8 cellular contexts compared by ENCODE assay signal in genomic region chr20:45857836-45858250, GRCh38. TPM values are rescaled to one million over a fixed set of nuclear protein-coding genes. Genes with fewer than 3 reads are reported as not detected.
DNase-seq lines count a peak whose midpoint lies in the region; ATAC-seq and TF ChIP-seq lines count a peak whose summit lies in the region.

No MANE protein-coding gene starts in this region.

- H3K36me3 ChIP-seq in mucosa of rectum (ENCODE audit: control insufficient read depth in 2 of 2, insufficient read depth in 2 of 2, low read length in 2 of 2): peaks cover 2 to 11% of the 10 kb centered on the region in 2 donors

- peak overlapping the region; percentile 95 to 96 for H3K4me3 ChIP-seq in mucosa of rectum (ENCODE audit: low read length in 2 of 2)

- POLR2A ChIA-PET in HEK293T (lab: Yijun Ruan, JAX): interaction anchor here (0.9 to 2.9 kb wide), 7 partner anchors 21 to 77 kb away, joined by 3 to 9 read pairs (median 6); partner anchors contain the start of genes PCIF1, SNX21 and ZSWIM1

- no peak for TF ChIP-seq CTCF in chondrocyte (IDR thresholded peaks at IDR 0.05)

- CTCF ChIA-PET in HEK293T (lab: Yijun Ruan, JAX): no interaction called here

- H3K4me1 ChIP-seq in mucosa of rectum (ENCODE audit: control insufficient read depth in 2 of 2, insufficient read depth in 2 of 2, low read length in 2 of 2): peaks cover 23 to 29% of the 10 kb centered on the region in 2 donors

- no peaks in the 10 kb centered on the region for H3K9me3 ChIP-seq in mucosa of rectum (ENCODE audit: control insufficient read depth in 2 of 2, low read length in 2 of 2)

- no peaks in the 10 kb centered on the region for H3K9me3 Mint-ChIP-seq in chondrocyte (ENCODE audit: low read depth)

- no peaks in the 10 kb centered on the region for H3K27me3 Mint-ChIP-seq in chondrocyte (ENCODE audit: low read depth)

- no peak for ATAC-seq in GM18873 (IDR thresholded peaks at IDR 0.05; ENCODE audit: low FRiP score, unreplicated experiment)

- peak overlapping the region; percentile 89 for H3K27ac Mint-ChIP-seq in chondrocyte (ENCODE audit: unreplicated experiment)

- peak overlapping the region; percentile 75 to 83 for H3K9ac ChIP-seq in mucosa of rectum (ENCODE audit: low read depth in 1 of 2, low read length in 2 of 2)

- H3K36me3 Mint-ChIP-seq in chondrocyte (ENCODE audit: low read depth): peaks cover 3% of the 10 kb centered on the region

- peaks cover 45% of the 10 kb centered on the region for H3K4me1 Mint-ChIP-seq in chondrocyte (ENCODE audit: low read depth)

- no peaks in the 10 kb centered on the region for H3K27me3 ChIP-seq in mucosa of rectum (ENCODE audit: control insufficient read depth in 2 of 2, insufficient read depth in 2 of 2, low read length in 2 of 2)

- H3K27ac ChIP-seq in mucosa of rectum (ENCODE audit: low read depth in 2 of 2, low read length in 2 of 2): peak overlapping the region; percentile 83 to 91

- peak overlapping the region; percentile 91 for H3K4me3 Mint-ChIP-seq in chondrocyte (ENCODE audit: unreplicated experiment)

- peak; percentile 65 for DNase-seq in activated CD4-positive, alpha-beta T cell treated with anti-CD3 and anti-CD28 coated beads for 48 hours
- no peak for DNase-seq in activated CD4-positive, alpha-beta T cell treated with anti-CD3 and anti-CD28 coated beads for 4 hours
- peak; percentile 70 for DNase-seq in HEK293T (ENCODE audit: extremely low spot score)
- DNase-seq in NOMO-1 treated with dmso at 0.1 percent for 144 hours (lab: John Stamatoyannopoulos, UW; ENCODE audit: unreplicated experiment): peak; percentile 38
- no peak for DNase-seq in chondrocyte (ENCODE audit: low spot score)
- no peak for DNase-seq in HCEC 1CT

TF ChIP-seq in HEK293T, 16 proteins besides CTCF, POLR2A, EP300 and RAD21:
- no peak for TF ChIP-seq BHLHE40 (IDR thresholded peaks at IDR 0.05; ENCODE audit: borderline replicate concordance)
- TF ChIP-seq HDGF (IDR thresholded peaks at IDR 0.05; ENCODE audit: borderline replicate concordance): 0 out of 2 replicates have a peak, but pooled peaks have one; percentile 32
- TF ChIP-seq SP1 (IDR thresholded peaks at IDR 0.05): no peak
- peak; percentile 48 for TF ChIP-seq L3MBTL2 (conservative IDR thresholded peaks at IDR 0.05)
- no peak for TF ChIP-seq TARDBP (IDR thresholded peaks at IDR 0.05)
- TF ChIP-seq ARNT (IDR thresholded peaks at IDR 0.05): no peak
- 0 out of 2 replicates have a peak, but pooled peaks have one; percentile 35 for TF ChIP-seq LEF1 (IDR thresholded peaks at IDR 0.05; ENCODE audit: borderline replicate concordance)

RNA-seq across cellular contexts. Expression of gene ZSWIM3, which starts 0.4 kb away (rescaled TPM):
- 3.4 to 4.9 TPM (median 3.9 TPM) in 3 replicates for total RNA-seq in chondrocyte

RNA-seq across cellular contexts. Expression of gene ACOT8, which starts 0.7 kb away (rescaled TPM):
- total RNA-seq in chondrocyte: 14.2 to 22.8 TPM (median 15.9 TPM) in 3 replicates

RNA-seq across cellular contexts. Expression of gene ZSWIM1, which starts 23.2 kb away (rescaled TPM):
- total RNA-seq in chondrocyte: 7.9 to 11.3 TPM (median 8.1 TPM) in 3 replicates

RNA-seq across cellular contexts. Expression of gene SNX21, which starts 24.2 kb away (rescaled TPM):
- total RNA-seq in chondrocyte: 25.2 to 27.7 TPM (median 26.5 TPM) in 3 replicates

RNA-seq across cellular contexts. Expression of gene SPATA25, which starts 29.6 kb away (rescaled TPM):
- total RNA-seq in chondrocyte: 0.49 to 1.4 TPM (median 1.2 TPM) in 3 replicates

Comparison
In these comparisons a context has a peak if more than half of its experiments do, and no peak if none do; other contexts are left out.
1. DNase-seq: peak in activated CD4-positive, alpha-beta T cell treated with anti-CD3 and anti-CD28 coated beads for 48 hours (single experiment), HEK293T (single experiment) and NOMO-1 treated with dmso at 0.1 percent for 144 hours (single experiment); none in activated CD4-positive, alpha-beta T cell treated with anti-CD3 and anti-CD28 coated beads for 4 hours (0 of 2), chondrocyte (single experiment) and HCEC 1CT (single experiment).